In the genomic region with DNA sequence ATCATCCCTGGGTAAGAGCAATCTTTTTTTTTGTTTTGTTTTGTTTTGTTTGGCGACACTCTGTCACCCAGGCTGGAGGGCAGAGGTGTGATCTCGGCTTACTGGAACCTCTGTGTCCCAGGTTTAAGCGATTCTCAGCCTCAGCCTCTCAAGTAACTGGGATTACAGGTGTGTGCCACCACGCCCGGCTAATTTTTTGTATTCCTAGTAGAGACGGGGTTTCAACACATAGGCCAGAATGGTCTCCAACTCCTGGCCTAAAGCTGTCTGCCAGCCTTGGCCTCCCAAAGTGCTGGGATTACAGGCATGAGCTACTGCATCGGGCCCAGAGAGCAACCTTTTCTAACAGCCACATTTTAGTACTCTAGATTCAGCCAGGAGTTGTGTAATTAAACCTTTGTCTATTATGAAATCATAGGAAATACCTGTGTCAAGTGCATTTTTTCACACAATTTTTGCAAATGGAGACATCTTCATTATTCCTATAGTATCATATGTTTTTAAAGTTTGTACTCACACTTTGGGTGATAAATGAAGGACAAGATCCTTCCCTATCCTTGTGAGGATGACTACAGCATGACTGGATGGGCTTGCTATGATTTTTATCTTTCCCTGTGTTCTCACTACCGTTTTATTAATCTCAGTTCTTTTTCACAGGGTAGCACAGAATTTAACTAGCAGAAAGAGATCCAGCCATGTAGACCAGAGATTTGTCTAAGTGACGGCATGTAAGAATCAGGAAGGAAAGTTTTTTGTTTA, we compare ENCODE assay signal across 1 cellular context.
TF ChIP-seq lines count a peak whose summit lies in the region.

No MANE protein-coding gene starts in this region.

TF ChIP-seq in H1, 55 proteins besides CTCF, POLR2A, EP300 and RAD21 (continued from another document):
- TF ChIP-seq POLR2AphosphoS5 (IDR thresholded peaks at IDR 0.05; ENCODE audit: low read depth, low read length): peak; percentile 58
